Comparison of ENCODE assay signal across 16 cellular contexts in the genomic region with DNA sequence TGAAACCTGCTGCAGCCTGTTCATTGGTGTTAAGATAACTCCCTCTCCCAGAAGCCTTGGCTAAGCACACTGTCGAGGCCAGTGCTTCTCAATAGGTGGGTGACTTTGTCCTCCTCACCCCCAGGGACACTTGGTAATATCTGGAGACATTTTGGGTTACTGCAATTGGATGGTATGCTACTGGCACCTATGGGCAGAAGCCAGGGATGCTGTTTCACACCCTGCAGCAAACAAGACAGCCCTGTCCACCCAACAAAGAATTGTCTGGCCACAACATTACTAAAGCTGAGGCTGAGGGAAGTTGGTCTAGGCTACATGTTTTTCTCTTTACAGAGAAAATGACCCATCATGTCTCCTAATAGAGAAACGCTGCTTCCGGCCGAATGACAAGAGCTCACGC. TPM values are rescaled to one million over a fixed set of nuclear protein-coding genes. Genes with fewer than 3 reads are reported as not detected.
DNase-seq lines count a peak whose midpoint lies in the region; ATAC-seq, FAIRE-seq and TF ChIP-seq lines count a peak whose summit lies in the region.
"Not testable (repeated sequence)": the region's sequence is repeated elsewhere in the genome, so short reads cannot be mapped to it uniquely, and the experiment has no call there.
"Had no signal": no experiment of that assay in that cellular context is flagged by ENCODE, and none has a peak within 500 bp of the region (broad histone marks: within the 10 kb centered on the region; RNA-seq: fewer than 3 reads in every experiment).

No MANE protein-coding gene starts in this region.

- H3K9me3 Mint-ChIP-seq in memory B cell: not testable (repeated sequence)

- not testable (repeated sequence) for DNase-seq in A549 (ENCODE audit: low read depth in 1 of 2, low spot score in 1 of 2); HCT116 (ENCODE audit: low read depth, low spot score); PC-3; Panc1 (ENCODE audit: low read depth, low spot score); GM12878 (ENCODE audit: low read depth, low spot score); memory B cell (ENCODE audit: low spot score in 2 of 2)

- CTCF ChIA-PET in A549 (lab: Yijun Ruan, JAX); HCT116 (lab: Charles Lee); PC-3 (lab: Charles Lee); Panc1 (lab: Charles Lee); GM12878 (lab: Yijun Ruan, JAX): not testable (repeated sequence)

- H4K20me1 ChIP-seq in HCT116 (ENCODE audit: insufficient read depth); PC-3 (ENCODE audit: low read length); GM12878 (ENCODE audit: control insufficient read depth, insufficient read depth): not testable (repeated sequence)

- H3K4me1 ChIP-seq in A549: peaks cover 17% of the 10 kb centered on the region
- H3K4me1 ChIP-seq in HCT116 (ENCODE audit: control insufficient read depth in 1 of 2, insufficient read depth in 2 of 2, low read length in 2 of 2); PC-3 (ENCODE audit: insufficient read depth, low read length); Panc1 (ENCODE audit: control insufficient read depth, insufficient read depth, low read length); GM12878 (ENCODE audit: control insufficient read depth, insufficient read depth, low read length): not testable (repeated sequence)

- BruUV-seq in HCT116 (replicated peaks; lab: Mats Ljungman, UMichigan); PC-3 (replicated peaks; lab: Mats Ljungman, UMichigan); Panc1 (replicated peaks; lab: Mats Ljungman, UMichigan); GM12878 (replicated peaks; lab: Mats Ljungman, UMichigan): not testable (repeated sequence)

- SMC1A ChIA-PET in GM12878 (lab: Charles Lee; ENCODE audit: uncharacterized antibody, unreplicated experiment): not testable (repeated sequence)

- TF ChIP-seq POLR2A in A549 (IDR thresholded peaks at IDR 0.05; ENCODE audit: low read length); HCT116 (IDR thresholded peaks at IDR 0.05; ENCODE audit: borderline replicate concordance, extremely low read depth, insufficient read depth, insufficient read length); GM12878 (IDR thresholded peaks at IDR 0.05; ENCODE audit: low read depth, low read length): not testable (repeated sequence)

- no CpG with 5 or more reads among the region's 5 CpGs for WGBS in A549 (ENCODE audit: missing lambda C conversion rate)
- no CpG with 5 or more reads among the region's 5 CpGs for WGBS in GM12878 (ENCODE audit: insufficient coverage, insufficient replicate concordance, low lambda C conversion rate, missing lambda C conversion rate)

- intact Hi-C loops in HCT116 (cut with micrococcal nuclease); PC-3 (cut with micrococcal nuclease); Panc1 (cut with micrococcal nuclease; ENCODE audit: unreplicated experiment); GM12878 (cut with micrococcal nuclease; ENCODE audit: unreplicated experiment): not testable (repeated sequence)

- not testable (repeated sequence) for TF ChIP-seq CTCF in A549 (IDR thresholded peaks at IDR 0.05); HCT116 (IDR thresholded peaks at IDR 0.05 in 2 of 3, conservative IDR thresholded peaks at IDR 0.05 in 1 of 3; ENCODE audit: borderline replicate concordance in 1 of 3, insufficient read depth in 1 of 3, low read depth in 2 of 3, low read length in 2 of 3); PC-3 (conservative IDR thresholded peaks at IDR 0.05; ENCODE audit: low read depth, low read length); Panc1 (IDR thresholded peaks at IDR 0.05); GM12878 (IDR thresholded peaks at IDR 0.05 in 2 of 3, conservative IDR thresholded peaks at IDR 0.05 in 1 of 3; ENCODE audit: control insufficient read depth in 2 of 3, extremely low read depth in 1 of 3, insufficient read depth in 1 of 3, low read depth in 3 of 3, low read length in 3 of 3)

- not testable (repeated sequence) for H3K27ac ChIP-seq in A549; HCT116 (ENCODE audit: low read depth, low read length); PC-3 (ENCODE audit: low read length); Panc1 (ENCODE audit: low read length); GM12878 (ENCODE audit: control insufficient read depth, insufficient read depth)

- not testable (repeated sequence) for H2AFZ ChIP-seq in HCT116 (ENCODE audit: low read depth, low read length, poor library complexity, severe bottlenecking); PC-3 (ENCODE audit: low read length); GM12878 (ENCODE audit: control insufficient read depth, low read depth, low read length)

- not testable (repeated sequence) for H3K36me3 Mint-ChIP-seq in memory B cell

- H3K4me3 ChIP-seq in A549; HCT116 (replicated peaks in 1 of 2; ENCODE audit: low read depth in 1 of 2, low read length in 2 of 2); PC-3 (ENCODE audit: low read length); Panc1 (ENCODE audit: low read depth in 2 of 2, low read length in 2 of 2); GM12878: not testable (repeated sequence)

- H3K9ac ChIP-seq in HCT116 (ENCODE audit: low read length); PC-3 (ENCODE audit: low read length); GM12878 (ENCODE audit: control insufficient read depth, insufficient read depth, low read length): not testable (repeated sequence)

- TF ChIP-seq RAD21 in A549 (conservative IDR thresholded peaks at IDR 0.05 in 1 of 2, IDR thresholded peaks at IDR 0.05 in 1 of 2); HCT116 (IDR thresholded peaks at IDR 0.05; ENCODE audit: low read depth); GM12878 (IDR thresholded peaks at IDR 0.05; ENCODE audit: insufficient read depth, low read depth, low read length): not testable (repeated sequence)

- in situ Hi-C loops in Panc1 (cut with HindIII; ENCODE audit: low pct_unique_long_range_greater_than_20kb, low sequenced_read_pairs); GM12878 (cut with MboI): not testable (repeated sequence)

- H3K9me2 ChIP-seq in HCT116 (ENCODE audit: insufficient read depth); PC-3 (replicated peaks; ENCODE audit: low read length): not testable (repeated sequence)

- not testable (repeated sequence) for TF ChIP-seq EP300 in A549 (IDR thresholded peaks at IDR 0.05); GM12878 (IDR thresholded peaks at IDR 0.05; ENCODE audit: borderline replicate concordance in 1 of 2, control insufficient read depth in 1 of 2, low read depth in 2 of 2, low read length in 2 of 2)

- H3K27me3 ChIP-seq in HCT116 (ENCODE audit: insufficient read depth, low read length); PC-3 (ENCODE audit: low read length); Panc1 (ENCODE audit: control insufficient read depth, insufficient read depth, low read length); GM12878 (replicated peaks in 1 of 2; ENCODE audit: control insufficient read depth in 2 of 2, insufficient read depth in 2 of 2, low read length in 1 of 2): not testable (repeated sequence)

- H3K9me3 ChIP-seq in A549; HCT116 (ENCODE audit: control insufficient read depth in 1 of 2, insufficient read depth in 1 of 2, low read depth in 1 of 2, low read length in 2 of 2); PC-3 (ENCODE audit: low read length); Panc1 (ENCODE audit: control insufficient read depth, insufficient read depth, low read depth, low read length); GM12878 (replicated peaks; ENCODE audit: control insufficient read depth, insufficient read depth, low read length): not testable (repeated sequence)

- H3K4me1 Mint-ChIP-seq in memory B cell: not testable (repeated sequence)

- not testable (repeated sequence) for H3K79me2 ChIP-seq in HCT116 (ENCODE audit: insufficient read depth, low read length); PC-3 (ENCODE audit: low read length); GM12878 (ENCODE audit: control insufficient read depth, insufficient read depth, low read length)

- ATAC-seq in A549 (peak; percentile 17 to 19; a peak in 2 of 6 replicates), HCT116 (peak; percentile 58), PC-3 (peak; percentile 56), Panc1 (peak; percentile 27; the same call in 1 of the 2 replicates), SK-N-SH treated with all-trans-retinoic acid at 6 μM for 48 hours (peak; percentile 16; the same call in 1 of the 3 replicates), GM12878 (peak; percentile 56), memory B cell (ENCODE audit: low read depth) (peak; percentile 27)

- not testable (repeated sequence) for H3K4me2 ChIP-seq in A549; HCT116 (ENCODE audit: low read length); PC-3 (ENCODE audit: low read length); GM12878 (ENCODE audit: control insufficient read depth, insufficient read depth)

- RAD21 ChIA-PET in HCT116 (lab: Charles Lee; ENCODE audit: low non-redundant PET in 1 of 2, low total read pairs in 2 of 2, uncharacterized antibody in 2 of 2, unreplicated experiment in 2 of 2); GM12878 (lab: Charles Lee; ENCODE audit: unreplicated experiment): not testable (repeated sequence)

- POLR2A ChIA-PET in A549 (lab: Yijun Ruan, JAX); HCT116 (lab: Charles Lee); PC-3 (lab: Charles Lee; ENCODE audit: unreplicated experiment); Panc1 (lab: Charles Lee); GM12878 (lab: Charles Lee): not testable (repeated sequence)

- not testable (repeated sequence) for FAIRE-seq in A549 (lab: Jason Lieb, UNC); GM12878 (lab: Jason Lieb, UNC)

- not testable (repeated sequence) for H3K4me3 Mint-ChIP-seq in memory B cell

- H3K36me3 ChIP-seq in HCT116 (ENCODE audit: control insufficient read depth in 1 of 2, insufficient read depth in 2 of 2, low read length in 2 of 2); PC-3 (ENCODE audit: low read depth, low read length); Panc1 (ENCODE audit: control insufficient read depth, insufficient read depth, low read length); GM12878 (ENCODE audit: control insufficient read depth in 2 of 2, insufficient read depth in 2 of 2, low read length in 1 of 2): not testable (repeated sequence)

- not testable (repeated sequence) for H3K27ac Mint-ChIP-seq in memory B cell

- not testable (repeated sequence) for H3K27me3 Mint-ChIP-seq in memory B cell

- not testable (repeated sequence) for H3F3A ChIP-seq in PC-3 (ENCODE audit: low read length, unreplicated experiment)

RNA-seq across cellular contexts. Expression of a gene that starts 4.9 kb away (rescaled TPM):
- 5.0 and 6.1 TPM in 2 replicates for polyA plus RNA-seq in A549 (2011; rRNA removed)
- 1.5 and 1.9 TPM in 2 replicates for polyA plus RNA-seq in A549 (2012; cell fraction: cytosol; rRNA removed)
- 3.0 TPM in 2 replicates for polyA plus RNA-seq in A549 (2012; cell fraction: nucleus; rRNA removed)
- 2.9 to 4.0 TPM (median 3.6 TPM) in 3 replicates for polyA plus RNA-seq in A549 (2017; fragmentation: RNase III; extraction: RNeasy Plus Mini Kit Qiagen cat#74134 plus additional on column Dnase treatment)
- polyA minus RNA-seq in A549 (2011; rRNA and poly(A)+ RNA removed): 5.5 and 8.1 TPM in 2 replicates
- total RNA-seq in HCT116 (2021; ENCODE audit: unreplicated experiment): 2.7 TPM
- polyA plus RNA-seq in HCT116 (2012): 1.8 and 2.8 TPM in 2 replicates
- 0.73 TPM in 1 of 2 replicates, not detected in the other for total RNA-seq in PC-3 (2014; rRNA removed)
- 2.9 TPM for total RNA-seq in Panc1 (2021; ENCODE audit: unreplicated experiment)
- 2.7 TPM for polyA plus RNA-seq in Panc1 (2012; ENCODE audit: insufficient read length)
- not detected in 2 replicates for total RNA-seq in GM12878 (2013; cell fraction: nucleolus; rRNA removed)
- total RNA-seq in GM12878 (2014; rRNA removed): not detected in 2 replicates
- total RNA-seq in GM12878 (2014; rRNA removed; fragmentation: Illumina TruSeq; extraction: Trizol): not detected in 2 replicates
- 0.05 TPM in 1 of 2 replicates, not detected in the other for total RNA-seq in GM12878 (2021)
- polyA plus RNA-seq in GM12878 (2011; ENCODE audit: low read depth): 0.05 TPM
- polyA plus RNA-seq in GM12878 (2011; rRNA removed): 0.05 TPM in 1 of 2 replicates, not detected in the other
- polyA plus RNA-seq in GM12878 (2011; cell fraction: cytosol; rRNA removed): 0.03 and 0.05 TPM in 2 replicates
- polyA plus RNA-seq in GM12878 (2011; cell fraction: nucleus; rRNA removed): 0.07 and 0.12 TPM in 2 replicates
- 0.18 and 0.28 TPM in 2 replicates for polyA plus RNA-seq in GM12878 (2012)
- polyA plus RNA-seq in GM12878 (2014; fragmentation: Illumina TruSeq; extraction: Trizol): not detected in 2 replicates
- under 1 TPM; 0.06 to 0.13 TPM for polyA plus RNA-seq in GM12878 (2014; fragmentation: Nextera tagmentation; extraction: Ambion mirVana)
- 0.06 TPM in 1 of 2 replicates, not detected in the other for polyA plus RNA-seq in GM12878 (2014; rRNA removed)
- under 1 TPM; 0.05 to 0.09 TPM for polyA plus RNA-seq in GM12878 (2016; fragmentation: Nextera tagmentation; extraction: Ambion mirVana)
- polyA minus RNA-seq in GM12878 (2011; rRNA and poly(A)+ RNA removed): not detected in 2 replicates
- not detected in 2 replicates for polyA minus RNA-seq in GM12878 (2011; cell fraction: cytosol; rRNA and poly(A)+ RNA removed)
- polyA minus RNA-seq in GM12878 (2011; cell fraction: nucleus; rRNA and poly(A)+ RNA removed): not detected in 2 replicates
- total RNA-seq: A172; A673; B cell; CD4-positive, alpha-beta memory T cell; CD4-positive, alpha-beta T cell; CD4-positive, CD25-positive, alpha-beta regulatory T cell; CD8-positive, alpha-beta memory T cell; CD8-positive, alpha-beta T cell; Daoy had no signal

RNA-seq across cellular contexts. Expression of a gene that starts 14.0 kb away (rescaled TPM):
- polyA plus RNA-seq in A549 (2011; rRNA removed) (80.8 and 89.1 TPM in 2 replicates), A549 (2017; fragmentation: RNase III; extraction: RNeasy Plus Mini Kit Qiagen cat#74134 plus additional on column Dnase treatment) (27.6 to 31.1 TPM (median 28.1 TPM) in 3 replicates), GM12878 (2011; rRNA removed) (28.9 and 33.4 TPM in 2 replicates), GM12878 (2014; fragmentation: Illumina TruSeq; extraction: Trizol) (41.4 and 64.8 TPM in 2 replicates), GM12878 (2014; fragmentation: Nextera tagmentation; extraction: Ambion mirVana) (1 to 10 TPM; 2.5 to 3.3 TPM), GM12878 (2014; rRNA removed) (20.0 and 20.7 TPM in 2 replicates), GM12878 (2016; fragmentation: Nextera tagmentation; extraction: Ambion mirVana) (10 to 100 TPM; 29.6 to 32.9 TPM)
- 12.4 and 15.1 TPM in 2 replicates for polyA plus RNA-seq in A549 (2012; cell fraction: cytosol; rRNA removed)
- polyA plus RNA-seq in A549 (2012; cell fraction: nucleus; rRNA removed): 33.3 and 56.4 TPM in 2 replicates
- polyA minus RNA-seq in A549 (2011; rRNA and poly(A)+ RNA removed): 81.8 and 183 TPM in 2 replicates
- total RNA-seq in HCT116 (2021; ENCODE audit: unreplicated experiment) (41.5 TPM), PC-3 (2014; rRNA removed) (21.1 and 35.5 TPM in 2 replicates), Panc1 (2021; ENCODE audit: unreplicated experiment) (102 TPM), GM12878 (2014; rRNA removed) (17.9 and 22.6 TPM in 2 replicates), GM12878 (2014; rRNA removed; fragmentation: Illumina TruSeq; extraction: Trizol) (17.2 and 17.4 TPM in 2 replicates), GM12878 (2021) (29.5 and 42.2 TPM in 2 replicates)
- 31.2 and 54.3 TPM in 2 replicates for polyA plus RNA-seq in HCT116 (2012)
- polyA plus RNA-seq in Panc1 (2012; ENCODE audit: insufficient read length): 106 TPM
- 149 and 164 TPM in 2 replicates for total RNA-seq in GM12878 (2013; cell fraction: nucleolus; rRNA removed)
- polyA plus RNA-seq in GM12878 (2011; ENCODE audit: low read depth): 18.7 TPM
- polyA plus RNA-seq in GM12878 (2011; cell fraction: cytosol; rRNA removed): 14.0 and 15.3 TPM in 2 replicates
- 81.5 and 87.7 TPM in 2 replicates for polyA plus RNA-seq in GM12878 (2011; cell fraction: nucleus; rRNA removed)
- polyA plus RNA-seq in GM12878 (2012): 17.7 and 22.5 TPM in 2 replicates
- 42.3 and 69.5 TPM in 2 replicates for polyA minus RNA-seq in GM12878 (2011; rRNA and poly(A)+ RNA removed)
- 17.5 and 28.7 TPM in 2 replicates for polyA minus RNA-seq in GM12878 (2011; cell fraction: cytosol; rRNA and poly(A)+ RNA removed)
- 33.9 and 47.0 TPM in 2 replicates for polyA minus RNA-seq in GM12878 (2011; cell fraction: nucleus; rRNA and poly(A)+ RNA removed)
